In genomic region chr6:29516108-29516507, GRCh38 we compare ENCODE assay signal across 1 cellular context.
TF ChIP-seq lines count a peak whose summit lies in the region.

No MANE protein-coding gene starts in this region.

TF ChIP-seq in HEK293, 187 proteins besides CTCF, POLR2A, EP300 and RAD21 (continued from another document and continues in another):
- TF ChIP-seq ZNF513 (tag by site-specific recombination; IDR thresholded peaks at IDR 0.05) = no peak
- TF ChIP-seq PRDM6 (tag by site-specific recombination; IDR thresholded peaks at IDR 0.05) = no peak; the same call in 1 of the 2 replicates
- no peak for TF ChIP-seq GLIS2 (tag by site-specific recombination; IDR thresholded peaks at IDR 0.05)
- no peak for TF ChIP-seq ZNF544 (tag by site-specific recombination; IDR thresholded peaks at IDR 0.05)
- TF ChIP-seq TSHZ1 (tag by site-specific recombination; IDR thresholded peaks at IDR 0.05; ENCODE audit: borderline replicate concordance) = no peak
- peak; percentile 74 for TF ChIP-seq ZEB2 (tag by site-specific recombination; IDR thresholded peaks at IDR 0.05)
- peak; percentile 25; the same call in 1 of the 2 replicates for TF ChIP-seq ZFP69B (tag by site-specific recombination; IDR thresholded peaks at IDR 0.05)
- no peak for TF ChIP-seq ZBTB8A (tag by site-specific recombination; IDR thresholded peaks at IDR 0.05)
- TF ChIP-seq ZNF623 (tag by site-specific recombination; IDR thresholded peaks at IDR 0.05) = no peak
- TF ChIP-seq GLI4 (tag by site-specific recombination; IDR thresholded peaks at IDR 0.05) = no peak
- no peak for TF ChIP-seq ZNF549 (tag by site-specific recombination; IDR thresholded peaks at IDR 0.05)
- no peak for TF ChIP-seq BCL11A (tag by site-specific recombination; IDR thresholded peaks at IDR 0.05; ENCODE audit: low read depth)
- TF ChIP-seq ZNF561 (tag by site-specific recombination; IDR thresholded peaks at IDR 0.05; ENCODE audit: borderline replicate concordance) = peak; percentile 52; the same call in 1 of the 2 replicates
- TF ChIP-seq ZNF518A (tag by site-specific recombination; conservative IDR thresholded peaks at IDR 0.05; ENCODE audit: low read depth) = 0 out of 2 replicates have a peak, but pooled peaks have one; percentile 31
- TF ChIP-seq ZNF548 (tag by site-specific recombination; IDR thresholded peaks at IDR 0.05) = no peak
- TF ChIP-seq ZNF792 (tag by site-specific recombination; IDR thresholded peaks at IDR 0.05) = no peak
- TF ChIP-seq ZNF214 (tag by site-specific recombination; IDR thresholded peaks at IDR 0.05; ENCODE audit: borderline replicate concordance) = no peak
- no peak for TF ChIP-seq KLF17 (tag by site-specific recombination; IDR thresholded peaks at IDR 0.05)
- no peak for TF ChIP-seq ZNF473 (tag by site-specific recombination; IDR thresholded peaks at IDR 0.05)
- TF ChIP-seq ZNF433 (tag by site-specific recombination; IDR thresholded peaks at IDR 0.05; ENCODE audit: low read depth) = no peak
- TF ChIP-seq, protein P1, sequence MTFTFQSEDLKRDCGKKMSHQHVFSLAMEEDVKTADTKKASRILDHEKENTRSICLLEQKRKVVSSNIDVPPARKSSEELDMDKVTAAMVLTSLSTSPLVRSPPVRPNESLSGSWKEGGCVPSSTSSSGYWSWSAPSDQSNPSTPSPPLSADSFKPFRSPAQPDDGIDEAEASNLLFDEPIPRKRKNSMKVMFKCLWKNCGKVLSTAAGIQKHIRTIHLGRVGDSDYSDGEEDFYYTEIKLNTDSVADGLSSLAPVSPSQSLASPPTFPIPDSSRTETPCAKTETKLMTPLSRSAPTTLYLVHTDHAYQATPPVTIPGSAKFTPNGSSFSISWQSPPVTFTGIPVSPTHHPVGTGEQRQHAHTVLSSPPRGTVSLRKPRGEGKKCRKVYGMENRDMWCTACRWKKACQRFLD (tag by site-specific recombination; IDR thresholded peaks at IDR 0.05) = no peak
- TF ChIP-seq, protein P2, sequence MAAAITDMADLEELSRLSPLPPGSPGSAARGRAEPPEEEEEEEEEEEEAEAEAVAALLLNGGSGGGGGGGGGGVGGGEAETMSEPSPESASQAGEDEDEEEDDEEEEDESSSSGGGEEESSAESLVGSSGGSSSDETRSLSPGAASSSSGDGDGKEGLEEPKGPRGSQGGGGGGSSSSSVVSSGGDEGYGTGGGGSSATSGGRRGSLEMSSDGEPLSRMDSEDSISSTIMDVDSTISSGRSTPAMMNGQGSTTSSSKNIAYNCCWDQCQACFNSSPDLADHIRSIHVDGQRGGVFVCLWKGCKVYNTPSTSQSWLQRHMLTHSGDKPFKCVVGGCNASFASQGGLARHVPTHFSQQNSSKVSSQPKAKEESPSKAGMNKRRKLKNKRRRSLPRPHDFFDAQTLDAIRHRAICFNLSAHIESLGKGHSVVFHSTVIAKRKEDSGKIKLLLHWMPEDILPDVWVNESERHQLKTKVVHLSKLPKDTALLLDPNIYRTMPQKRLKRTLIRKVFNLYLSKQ (tag by site-specific recombination; IDR thresholded peaks at IDR 0.05; ENCODE audit: borderline replicate concordance) = no peak
- no peak for TF ChIP-seq ZNF266 (tag by site-specific recombination; IDR thresholded peaks at IDR 0.05; ENCODE audit: low read depth)
- TF ChIP-seq ZNF48 (tag by site-specific recombination; IDR thresholded peaks at IDR 0.05) = no peak
- no peak for TF ChIP-seq ZNF571 (tag by site-specific recombination; IDR thresholded peaks at IDR 0.05)
- TF ChIP-seq ZNF26 (tag by site-specific recombination; IDR thresholded peaks at IDR 0.05) = no peak
- TF ChIP-seq ZNF274 (IDR thresholded peaks at IDR 0.05; ENCODE audit: low read length) = no peak
- TF ChIP-seq ZNF274 (tag by site-specific recombination; IDR thresholded peaks at IDR 0.05; ENCODE audit: borderline replicate concordance) = no peak
- no peak for TF ChIP-seq ZNF585B (tag by site-specific recombination; IDR thresholded peaks at IDR 0.05)
- TF ChIP-seq BCL11B (tag by site-specific recombination; IDR thresholded peaks at IDR 0.05; ENCODE audit: low read depth) = no peak
- no peak for TF ChIP-seq ZFP3 (tag by site-specific recombination; IDR thresholded peaks at IDR 0.05; ENCODE audit: low read depth)
- no peak for TF ChIP-seq KLF8 (tag by site-specific recombination; IDR thresholded peaks at IDR 0.05)
- no peak for TF ChIP-seq SALL2 (tag by site-specific recombination; IDR thresholded peaks at IDR 0.05; ENCODE audit: borderline replicate concordance)
- TF ChIP-seq, protein P3, sequence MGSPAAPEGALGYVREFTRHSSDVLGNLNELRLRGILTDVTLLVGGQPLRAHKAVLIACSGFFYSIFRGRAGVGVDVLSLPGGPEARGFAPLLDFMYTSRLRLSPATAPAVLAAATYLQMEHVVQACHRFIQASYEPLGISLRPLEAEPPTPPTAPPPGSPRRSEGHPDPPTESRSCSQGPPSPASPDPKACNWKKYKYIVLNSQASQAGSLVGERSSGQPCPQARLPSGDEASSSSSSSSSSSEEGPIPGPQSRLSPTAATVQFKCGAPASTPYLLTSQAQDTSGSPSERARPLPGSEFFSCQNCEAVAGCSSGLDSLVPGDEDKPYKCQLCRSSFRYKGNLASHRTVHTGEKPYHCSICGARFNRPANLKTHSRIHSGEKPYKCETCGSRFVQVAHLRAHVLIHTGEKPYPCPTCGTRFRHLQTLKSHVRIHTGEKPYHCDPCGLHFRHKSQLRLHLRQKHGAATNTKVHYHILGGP (tag by site-specific recombination; IDR thresholded peaks at IDR 0.05) = no peak
- TF ChIP-seq ZNF837 (tag by site-specific recombination; IDR thresholded peaks at IDR 0.05) = no peak
- TF ChIP-seq, protein P4, sequence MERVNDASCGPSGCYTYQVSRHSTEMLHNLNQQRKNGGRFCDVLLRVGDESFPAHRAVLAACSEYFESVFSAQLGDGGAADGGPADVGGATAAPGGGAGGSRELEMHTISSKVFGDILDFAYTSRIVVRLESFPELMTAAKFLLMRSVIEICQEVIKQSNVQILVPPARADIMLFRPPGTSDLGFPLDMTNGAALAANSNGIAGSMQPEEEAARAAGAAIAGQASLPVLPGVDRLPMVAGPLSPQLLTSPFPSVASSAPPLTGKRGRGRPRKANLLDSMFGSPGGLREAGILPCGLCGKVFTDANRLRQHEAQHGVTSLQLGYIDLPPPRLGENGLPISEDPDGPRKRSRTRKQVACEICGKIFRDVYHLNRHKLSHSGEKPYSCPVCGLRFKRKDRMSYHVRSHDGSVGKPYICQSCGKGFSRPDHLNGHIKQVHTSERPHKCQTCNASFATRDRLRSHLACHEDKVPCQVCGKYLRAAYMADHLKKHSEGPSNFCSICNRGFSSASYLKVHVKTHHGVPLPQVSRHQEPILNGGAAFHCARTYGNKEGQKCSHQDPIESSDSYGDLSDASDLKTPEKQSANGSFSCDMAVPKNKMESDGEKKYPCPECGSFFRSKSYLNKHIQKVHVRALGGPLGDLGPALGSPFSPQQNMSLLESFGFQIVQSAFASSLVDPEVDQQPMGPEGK (tag by site-specific recombination; IDR thresholded peaks at IDR 0.05) = no peak
- no peak for TF ChIP-seq ZNF404 (tag by site-specific recombination; IDR thresholded peaks at IDR 0.05)
